Comparison of ENCODE assay signal across 12 cellular contexts in genomic region chr20:15317546-15318242, GRCh38.
DNase-seq lines count a peak whose midpoint lies in the region; ATAC-seq and TF ChIP-seq lines count a peak whose summit lies in the region.
"Had no signal": no experiment of that assay in that cellular context is flagged by ENCODE, and none has a peak within 500 bp of the region (broad histone marks: within the 10 kb centered on the region; RNA-seq: fewer than 3 reads in every experiment).

No MANE protein-coding gene starts in this region.

- no peak for TF ChIP-seq POLR2A in uterus (IDR thresholded peaks at IDR 0.05)

- peak; percentile 79 for ATAC-seq in HG02623 (IDR thresholded peaks at IDR 0.05; ENCODE audit: unreplicated experiment)
- ATAC-seq in HG03442 (IDR thresholded peaks at IDR 0.05; ENCODE audit: unreplicated experiment) = peak; percentile 74
- ATAC-seq in left lung = no peak
- ATAC-seq: psoas muscle, upper lobe of right lung had no signal

- intact Hi-C loops in uterus (cut with DNase I; ENCODE audit: low total_unique reads) = no loop called here
- intact Hi-C loops in left lung (cut with DNase I) = no loop called here

- H3K27ac ChIP-seq in uterus (no peak overlapping the region), left lung (peak overlapping the region in 1 of 2 donors; percentile 30)
- H3K27ac ChIP-seq: cardiac muscle cell, psoas muscle, upper lobe of right lung had no signal

- TF ChIP-seq CTCF in uterus (IDR thresholded peaks at IDR 0.05) (no peak), left lung (IDR thresholded peaks at IDR 0.05) (no peak)

- H3K4me3 ChIP-seq in uterus (no peak overlapping the region), left lung (no peak overlapping the region)
- H3K4me3 ChIP-seq: cardiac muscle cell, psoas muscle, upper lobe of right lung had no signal

- H3K4me1 ChIP-seq in uterus (no peaks in the 10 kb centered on the region), left lung (no peaks in the 10 kb centered on the region)
- H3K4me1 ChIP-seq: psoas muscle, upper lobe of right lung had no signal

- H3K36me3 ChIP-seq in uterus (no peaks in the 10 kb centered on the region), left lung (no peaks in the 10 kb centered on the region)
- H3K36me3 ChIP-seq: cardiac muscle cell, upper lobe of right lung had no signal

- no peaks in the 10 kb centered on the region for H3K9me3 ChIP-seq in uterus
- no peaks in the 10 kb centered on the region for H3K9me3 ChIP-seq in left lung
- H3K9me3 ChIP-seq: psoas muscle, upper lobe of right lung had no signal

- H3K27me3 ChIP-seq in uterus (no peaks in the 10 kb centered on the region), left lung (no peaks in the 10 kb centered on the region)
- H3K27me3 ChIP-seq: cardiac muscle cell, upper lobe of right lung had no signal

- DNase-seq in SIG-M5 treated with dmso at 0.1 percent for 504 hours (lab: John Stamatoyannopoulos, UW; ENCODE audit: unreplicated experiment) (peak; percentile 28), SIG-M5 (lab: John Stamatoyannopoulos, UW) (no peak), uterus (no peak), left lung (no peak), COLO829 (ENCODE audit: low spot score) (no peak)
- no peak for DNase-seq in central memory CD4-positive, alpha-beta T cell
- DNase-seq: 8988T, psoas muscle, upper lobe of right lung had no signal
